In genomic region chr17:11622468-11622867, GRCh38 we compare ENCODE assay signal across 7 cellular contexts. TPM values are rescaled to one million over a fixed set of nuclear protein-coding genes. Genes with fewer than 3 reads are reported as not detected.
"Had no signal": no experiment of that assay in that cellular context is flagged by ENCODE, and none has a peak within 500 bp of the region (broad histone marks: within the 10 kb centered on the region; RNA-seq: fewer than 3 reads in every experiment).

No MANE protein-coding gene starts in this region.

- H3K4me3 Mint-ChIP-seq: HFFc6, IgD-negative memory B cell had no signal

- ATAC-seq: HCT116 had no signal

- H3K4me1 ChIP-seq: HAP-1 had no signal

- H3K4me3 ChIP-seq: GM23248, HAP-1 had no signal

- DNase-seq: GM23248, GOT3, H7, HFFc6 had no signal

- H3K36me3 Mint-ChIP-seq: IgD-negative memory B cell had no signal

- H3K36me3 ChIP-seq: HAP-1 had no signal

- H3K9me3 ChIP-seq: HAP-1 had no signal

- H3K27ac ChIP-seq: GM23248 had no signal

- H3K4me1 Mint-ChIP-seq: IgD-negative memory B cell had no signal

- H3K9ac ChIP-seq: GM23248 had no signal

- H3K27me3 Mint-ChIP-seq: IgD-negative memory B cell had no signal

- H2AFZ ChIP-seq: GM23248 had no signal

- H3K27ac Mint-ChIP-seq: HFFc6, IgD-negative memory B cell had no signal

RNA-seq across cellular contexts. Expression of gene DNAH9, which starts 24.2 kb away (rescaled TPM):
- total RNA-seq: GM23248, HFFc6 had no signal
- polyA plus RNA-seq: GM23248, IgD-negative memory B cell had no signal
